ENCODE assay signal across 23 cellular contexts in genomic region chr19:2912306-2912705, GRCh38. TPM values are rescaled to one million over a fixed set of nuclear protein-coding genes. Genes with fewer than 3 reads are reported as not detected.
DNase-seq lines count a peak whose midpoint lies in the region; ATAC-seq and TF ChIP-seq lines count a peak whose summit lies in the region.
"Had no signal": no experiment of that assay in that cellular context is flagged by ENCODE, and none has a peak within 500 bp of the region (broad histone marks: within the 10 kb centered on the region; RNA-seq: fewer than 3 reads in every experiment).

No MANE protein-coding gene starts in this region.

- H3K27ac Mint-ChIP-seq in activated CD8-positive, alpha-beta T cell treated with anti-CD3 and anti-CD28 coated beads for 36 hours, result peak overlapping the region; percentile 74
- no peak overlapping the region for H3K27ac Mint-ChIP-seq in activated CD8-positive, alpha-beta T cell treated with anti-CD3 and anti-CD28 coated beads, Interleukin-2, amount 10 ng/mL, durations not matched to agents 7 days and 5 days
- H3K27ac Mint-ChIP-seq in activated naive CD4-positive, alpha-beta T cell treated with anti-CD3 and anti-CD28 coated beads, Interleukin-2, amount 50 U/mL, for 24 hours, result no peak overlapping the region
- peak overlapping the region; percentile 8 for H3K27ac Mint-ChIP-seq in T-helper 17 cell
- H3K27ac Mint-ChIP-seq in activated naive CD4-positive, alpha-beta T cell treated with anti-CD3 and anti-CD28 coated beads, Interleukin-2, amount 50 U/mL, for 72 hours, result peak overlapping the region; percentile 41 to 82
- H3K27ac Mint-ChIP-seq: CD8-positive, alpha-beta T cell; H9; HFFc6 had no signal

- no peaks in the 10 kb centered on the region for H3K27me3 Mint-ChIP-seq in activated CD8-positive, alpha-beta T cell treated with anti-CD3 and anti-CD28 coated beads for 36 hours
- no peaks in the 10 kb centered on the region for H3K27me3 Mint-ChIP-seq in activated CD8-positive, alpha-beta T cell treated with anti-CD3 and anti-CD28 coated beads, Interleukin-2, amount 10 ng/mL, durations not matched to agents 7 days and 5 days (ENCODE audit: low read depth)
- H3K27me3 Mint-ChIP-seq in activated naive CD4-positive, alpha-beta T cell treated with anti-CD3 and anti-CD28 coated beads, Interleukin-2, amount 50 U/mL, for 24 hours, result no peaks in the 10 kb centered on the region
- H3K27me3 Mint-ChIP-seq in T-helper 17 cell, result no peaks in the 10 kb centered on the region

- TF ChIP-seq CTCF in activated CD8-positive, alpha-beta T cell treated with anti-CD3 and anti-CD28 coated beads for 36 hours (IDR thresholded peaks at IDR 0.05), result no peak

- H3K9me3 ChIP-seq in T-helper 17 cell (ENCODE audit: control insufficient read depth, low read length, poor library complexity, severe bottlenecking), result peaks cover 5% of the 10 kb centered on the region

- intact Hi-C loops in activated CD8-positive, alpha-beta T cell treated with anti-CD3 and anti-CD28 coated beads for 36 hours (cut with micrococcal nuclease), result no loop called here

- ATAC-seq in activated CD8-positive, alpha-beta T cell treated with anti-CD3 and anti-CD28 coated beads for 36 hours, result peak; percentile 75
- ATAC-seq in activated CD8-positive, alpha-beta T cell treated with anti-CD3 and anti-CD28 coated beads, Interleukin-2, amount 10 ng/mL, durations not matched to agents 7 days and 5 days, result no peak
- ATAC-seq in T-helper 17 cell, result peak; percentile 41
- ATAC-seq in activated naive CD4-positive, alpha-beta T cell treated with anti-CD3 and anti-CD28 coated beads, Interleukin-2, amount 50 U/mL, for 72 hours, result peak; percentile 85 to 87
- ATAC-seq: CD8-positive, alpha-beta T cell had no signal

- POLR2A ChIA-PET in activated CD8-positive, alpha-beta T cell treated with anti-CD3 and anti-CD28 coated beads for 36 hours (lab: Charles Lee), result interaction anchor here (1.4 to 1.5 kb wide), 2 partner anchors 12 to 24 kb away, joined by 3 to 5 read pairs; no protein-coding TSS in a partner anchor
- POLR2A ChIA-PET in activated CD8-positive, alpha-beta T cell treated with anti-CD3 and anti-CD28 coated beads, Interleukin-2, amount 10 ng/mL, durations not matched to agents 7 days and 5 days (lab: Charles Lee), result interaction anchor here (0.7 to 1.1 kb wide), 2 partner anchors 17 to 32 kb away, joined by 3 read pairs; no protein-coding TSS in a partner anchor

- DNase-seq in activated CD8-positive, alpha-beta T cell treated with anti-CD3 and anti-CD28 coated beads for 36 hours, result peak; percentile 29
- no peak for DNase-seq in activated CD8-positive, alpha-beta T cell treated with anti-CD3 and anti-CD28 coated beads, Interleukin-2, amount 10 ng/mL, durations not matched to agents 7 days and 5 days
- no peak for DNase-seq in activated naive CD4-positive, alpha-beta T cell (lab: John Stamatoyannopoulos, UW)
- DNase-seq in T-helper 17 cell (no peak), NCI-H1417 (lab: John Stamatoyannopoulos, UW) (no peak)
- DNase-seq in activated naive CD4-positive, alpha-beta T cell treated with anti-CD3 and anti-CD28 coated beads, Interleukin-2, amount 50 U/mL, for 72 hours (ENCODE audit: low spot score in 2 of 2), result no peak
- DNase-seq: AML-193; C1 segment of cervical spinal cord; CD8-positive, alpha-beta T cell; DND-41; GM23248; H9; HFFc6; Karpas-422; MV-4-11; NCI-H1105 treated with DMSO at 0.1 percent for 48 hours; NCI-H1694 treated with DMSO at 0.1 percent for 48 hours; NCI-H2081 treated with DMSO at 0.1 percent for 48 hours; NCI-H2171 treated with DMSO at 0.1 percent for 48 hours; NCI-H524 treated with DMSO at 0.1 percent for 48 hours; NCI-H82 had no signal

- peaks cover 8% of the 10 kb centered on the region for H3K9me3 Mint-ChIP-seq in activated CD8-positive, alpha-beta T cell treated with anti-CD3 and anti-CD28 coated beads for 36 hours
- H3K9me3 Mint-ChIP-seq in activated CD8-positive, alpha-beta T cell treated with anti-CD3 and anti-CD28 coated beads, Interleukin-2, amount 10 ng/mL, durations not matched to agents 7 days and 5 days (ENCODE audit: insufficient read depth), result peaks cover 27% of the 10 kb centered on the region
- no peaks in the 10 kb centered on the region for H3K9me3 Mint-ChIP-seq in activated naive CD4-positive, alpha-beta T cell treated with anti-CD3 and anti-CD28 coated beads, Interleukin-2, amount 50 U/mL, for 24 hours
- peaks cover 6 to 31% of the 10 kb centered on the region in 2 donors for H3K9me3 Mint-ChIP-seq in activated naive CD4-positive, alpha-beta T cell treated with anti-CD3 and anti-CD28 coated beads, Interleukin-2, amount 50 U/mL, for 72 hours

- no peak overlapping the region for H3K4me3 Mint-ChIP-seq in activated CD8-positive, alpha-beta T cell treated with anti-CD3 and anti-CD28 coated beads for 36 hours
- no peak overlapping the region for H3K4me3 Mint-ChIP-seq in activated CD8-positive, alpha-beta T cell treated with anti-CD3 and anti-CD28 coated beads, Interleukin-2, amount 10 ng/mL, durations not matched to agents 7 days and 5 days
- peak overlapping the region; percentile 23 for H3K4me3 Mint-ChIP-seq in activated naive CD4-positive, alpha-beta T cell treated with anti-CD3 and anti-CD28 coated beads, Interleukin-2, amount 50 U/mL, for 24 hours
- H3K4me3 Mint-ChIP-seq in T-helper 17 cell, result no peak overlapping the region
- H3K4me3 Mint-ChIP-seq: CD8-positive, alpha-beta T cell; H9; HFFc6 had no signal

- H3K36me3 Mint-ChIP-seq in activated CD8-positive, alpha-beta T cell treated with anti-CD3 and anti-CD28 coated beads for 36 hours (ENCODE audit: low read depth), result peaks cover 41% of the 10 kb centered on the region
- peaks cover 59% of the 10 kb centered on the region for H3K36me3 Mint-ChIP-seq in activated CD8-positive, alpha-beta T cell treated with anti-CD3 and anti-CD28 coated beads, Interleukin-2, amount 10 ng/mL, durations not matched to agents 7 days and 5 days (ENCODE audit: low read depth)
- H3K36me3 Mint-ChIP-seq in activated naive CD4-positive, alpha-beta T cell treated with anti-CD3 and anti-CD28 coated beads, Interleukin-2, amount 50 U/mL, for 24 hours, result peaks cover 28% of the 10 kb centered on the region
- H3K36me3 Mint-ChIP-seq in T-helper 17 cell (ENCODE audit: low read depth), result peaks cover 8% of the 10 kb centered on the region
- H3K36me3 Mint-ChIP-seq in activated naive CD4-positive, alpha-beta T cell treated with anti-CD3 and anti-CD28 coated beads, Interleukin-2, amount 50 U/mL, for 72 hours, result peaks cover 22 to 59% of the 10 kb centered on the region in 2 donors

- CTCF ChIA-PET in activated CD8-positive, alpha-beta T cell treated with anti-CD3 and anti-CD28 coated beads for 36 hours (lab: Charles Lee), result interaction anchor here (1.2 to 1.7 kb wide), 6 partner anchors 10 to 196 kb away, joined by 3 to 5 read pairs (median 4); partner anchors contain the start of gene ZNF554
- CTCF ChIA-PET in activated CD8-positive, alpha-beta T cell treated with anti-CD3 and anti-CD28 coated beads, Interleukin-2, amount 10 ng/mL, durations not matched to agents 7 days and 5 days (lab: Charles Lee), result interaction anchor here (0.8 to 1.6 kb wide), 3 partner anchors 39 to 188 kb away, joined by 3 to 4 read pairs (median 3); no protein-coding TSS in a partner anchor

- H3K4me1 Mint-ChIP-seq in activated CD8-positive, alpha-beta T cell treated with anti-CD3 and anti-CD28 coated beads for 36 hours (ENCODE audit: low read depth), result peaks cover 30% of the 10 kb centered on the region
- H3K4me1 Mint-ChIP-seq in activated CD8-positive, alpha-beta T cell treated with anti-CD3 and anti-CD28 coated beads, Interleukin-2, amount 10 ng/mL, durations not matched to agents 7 days and 5 days (ENCODE audit: low read depth), result peaks cover 7% of the 10 kb centered on the region
- peaks cover 39% of the 10 kb centered on the region for H3K4me1 Mint-ChIP-seq in activated naive CD4-positive, alpha-beta T cell treated with anti-CD3 and anti-CD28 coated beads, Interleukin-2, amount 50 U/mL, for 24 hours
- peaks cover 13% of the 10 kb centered on the region for H3K4me1 Mint-ChIP-seq in T-helper 17 cell
- H3K4me1 Mint-ChIP-seq: H9 had no signal

RNA-seq across cellular contexts. Expression of gene ZNF57, which starts 11.6 kb away (rescaled TPM):
- 1 to 10 TPM; 5.0 to 5.1 TPM for total RNA-seq in activated CD8-positive, alpha-beta T cell treated with anti-CD3 and anti-CD28 coated beads for 36 hours
- 1 to 10 TPM; 4.0 to 4.5 TPM for total RNA-seq in activated CD8-positive, alpha-beta T cell treated with anti-CD3 and anti-CD28 coated beads, Interleukin-2, amount 10 ng/mL, durations not matched to agents 7 days and 5 days
- 1 to 10 TPM; 2.0 to 2.6 TPM for total RNA-seq in T-helper 17 cell
- 1 to 10 TPM; 3.9 to 5.2 TPM for total RNA-seq in activated naive CD4-positive, alpha-beta T cell treated with anti-CD3 and anti-CD28 coated beads, Interleukin-2, amount 50 U/mL, for 72 hours

RNA-seq across cellular contexts. Expression of gene ZNF77, which starts 32.5 kb away (rescaled TPM):
- total RNA-seq in activated CD8-positive, alpha-beta T cell treated with anti-CD3 and anti-CD28 coated beads for 36 hours, result 1 to 10 TPM; 2.6 to 2.8 TPM
- total RNA-seq in activated CD8-positive, alpha-beta T cell treated with anti-CD3 and anti-CD28 coated beads, Interleukin-2, amount 10 ng/mL, durations not matched to agents 7 days and 5 days, result 1 to 10 TPM; 3.7 to 4.3 TPM
- 1 to 10 TPM; 2.7 to 3.0 TPM for total RNA-seq in T-helper 17 cell
- total RNA-seq in activated naive CD4-positive, alpha-beta T cell treated with anti-CD3 and anti-CD28 coated beads, Interleukin-2, amount 50 U/mL, for 72 hours, result 10 to 100 TPM in 1 of 2 donors, 1 to 10 TPM in 1; 3.7 to 11.2 TPM

RNA-seq across cellular contexts. Expression of gene ZNF556, which starts 45.2 kb away (rescaled TPM):
- not detected for total RNA-seq in activated CD8-positive, alpha-beta T cell treated with anti-CD3 and anti-CD28 coated beads for 36 hours
- not detected for total RNA-seq in activated CD8-positive, alpha-beta T cell treated with anti-CD3 and anti-CD28 coated beads, Interleukin-2, amount 10 ng/mL, durations not matched to agents 7 days and 5 days
- not detected for total RNA-seq in T-helper 17 cell
- under 1 TPM in 1 of 2 donors, not detected in 1; 0.30 TPM for total RNA-seq in activated naive CD4-positive, alpha-beta T cell treated with anti-CD3 and anti-CD28 coated beads, Interleukin-2, amount 50 U/mL, for 72 hours
- total RNA-seq: A172; CD8-positive, alpha-beta T cell; GM23248; H9; HFFc6 had no signal

Comparison
In these comparisons a context has a peak if more than half of its experiments do, and no peak if none do; other contexts are left out.
1. H3K27ac Mint-ChIP-seq: peak in activated CD8-positive, alpha-beta T cell treated with anti-CD3 and anti-CD28 coated beads for 36 hours (single experiment), T-helper 17 cell (single experiment) and activated naive CD4-positive, alpha-beta T cell treated with anti-CD3 and anti-CD28 coated beads, Interleukin-2, amount 50 U/mL, for 72 hours (2 of 2); none in activated CD8-positive, alpha-beta T cell treated with anti-CD3 and anti-CD28 coated beads, Interleukin-2, amount 10 ng/mL, durations not matched to agents 7 days and 5 days (single experiment) and activated naive CD4-positive, alpha-beta T cell treated with anti-CD3 and anti-CD28 coated beads, Interleukin-2, amount 50 U/mL, for 24 hours (single experiment).